ENCODE assay signal across 1 cellular context in the genomic region with DNA sequence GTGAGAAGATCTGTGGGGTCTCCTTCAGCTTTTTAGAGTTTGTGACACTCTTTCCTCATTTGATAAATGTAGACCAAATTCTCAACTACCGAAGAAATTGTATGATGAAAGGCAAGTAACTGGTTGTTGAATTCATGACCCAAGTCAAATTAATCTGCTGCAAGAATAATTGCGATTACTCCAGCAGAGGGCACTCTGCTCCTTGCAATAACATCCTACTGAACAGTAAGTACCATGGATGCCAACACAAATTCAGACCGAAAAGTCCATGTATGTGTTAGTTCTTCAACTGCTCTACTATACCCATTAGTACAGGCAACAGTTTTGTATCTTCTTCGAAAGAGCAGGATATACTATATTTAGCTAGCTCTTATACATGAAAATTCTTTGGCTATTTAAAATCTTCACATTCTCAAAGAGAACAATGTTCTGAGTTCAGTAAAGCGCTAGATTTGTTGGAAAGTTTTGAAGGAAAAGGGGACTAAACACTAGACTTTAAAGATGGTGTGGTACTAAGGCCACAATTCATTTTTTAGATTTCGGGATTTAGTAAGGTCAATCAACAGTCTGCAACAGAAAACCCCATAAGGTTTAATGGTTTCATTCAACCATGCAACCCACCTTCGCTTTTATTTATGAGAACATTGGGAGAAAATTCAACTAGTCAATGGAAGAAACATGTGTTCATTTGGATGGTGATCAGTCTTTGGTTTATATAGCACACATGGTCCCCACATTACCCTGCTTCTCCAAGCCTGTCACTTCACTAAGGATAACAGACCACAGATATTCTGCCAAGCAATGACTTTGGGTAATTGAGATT.
TF ChIP-seq lines count a peak whose summit lies in the region.

No MANE protein-coding gene starts in this region.

TF ChIP-seq in K562, 482 proteins besides CTCF, POLR2A, EP300 and RAD21 (continued from another document):
- TF ChIP-seq, protein P1, sequence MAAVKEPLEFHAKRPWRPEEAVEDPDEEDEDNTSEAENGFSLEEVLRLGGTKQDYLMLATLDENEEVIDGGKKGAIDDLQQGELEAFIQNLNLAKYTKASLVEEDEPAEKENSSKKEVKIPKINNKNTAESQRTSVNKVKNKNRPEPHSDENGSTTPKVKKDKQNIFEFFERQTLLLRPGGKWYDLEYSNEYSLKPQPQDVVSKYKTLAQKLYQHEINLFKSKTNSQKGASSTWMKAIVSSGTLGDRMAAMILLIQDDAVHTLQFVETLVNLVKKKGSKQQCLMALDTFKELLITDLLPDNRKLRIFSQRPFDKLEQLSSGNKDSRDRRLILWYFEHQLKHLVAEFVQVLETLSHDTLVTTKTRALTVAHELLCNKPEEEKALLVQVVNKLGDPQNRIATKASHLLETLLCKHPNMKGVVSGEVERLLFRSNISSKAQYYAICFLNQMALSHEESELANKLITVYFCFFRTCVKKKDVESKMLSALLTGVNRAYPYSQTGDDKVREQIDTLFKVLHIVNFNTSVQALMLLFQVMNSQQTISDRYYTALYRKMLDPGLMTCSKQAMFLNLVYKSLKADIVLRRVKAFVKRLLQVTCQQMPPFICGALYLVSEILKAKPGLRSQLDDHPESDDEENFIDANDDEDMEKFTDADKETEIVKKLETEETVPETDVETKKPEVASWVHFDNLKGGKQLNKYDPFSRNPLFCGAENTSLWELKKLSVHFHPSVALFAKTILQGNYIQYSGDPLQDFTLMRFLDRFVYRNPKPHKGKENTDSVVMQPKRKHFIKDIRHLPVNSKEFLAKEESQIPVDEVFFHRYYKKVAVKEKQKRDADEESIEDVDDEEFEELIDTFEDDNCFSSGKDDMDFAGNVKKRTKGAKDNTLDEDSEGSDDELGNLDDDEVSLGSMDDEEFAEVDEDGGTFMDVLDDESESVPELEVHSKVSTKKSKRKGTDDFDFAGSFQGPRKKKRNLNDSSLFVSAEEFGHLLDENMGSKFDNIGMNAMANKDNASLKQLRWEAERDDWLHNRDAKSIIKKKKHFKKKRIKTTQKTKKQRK (IDR thresholded peaks at IDR 0.05; ENCODE audit: borderline replicate concordance, low read depth, low read length), result no peak
- no peak for TF ChIP-seq MTA3 (IDR thresholded peaks at IDR 0.05; ENCODE audit: borderline replicate concordance)
- TF ChIP-seq NFRKB (IDR thresholded peaks at IDR 0.05; ENCODE audit: low read depth), result no peak
- TF ChIP-seq, protein P2, sequence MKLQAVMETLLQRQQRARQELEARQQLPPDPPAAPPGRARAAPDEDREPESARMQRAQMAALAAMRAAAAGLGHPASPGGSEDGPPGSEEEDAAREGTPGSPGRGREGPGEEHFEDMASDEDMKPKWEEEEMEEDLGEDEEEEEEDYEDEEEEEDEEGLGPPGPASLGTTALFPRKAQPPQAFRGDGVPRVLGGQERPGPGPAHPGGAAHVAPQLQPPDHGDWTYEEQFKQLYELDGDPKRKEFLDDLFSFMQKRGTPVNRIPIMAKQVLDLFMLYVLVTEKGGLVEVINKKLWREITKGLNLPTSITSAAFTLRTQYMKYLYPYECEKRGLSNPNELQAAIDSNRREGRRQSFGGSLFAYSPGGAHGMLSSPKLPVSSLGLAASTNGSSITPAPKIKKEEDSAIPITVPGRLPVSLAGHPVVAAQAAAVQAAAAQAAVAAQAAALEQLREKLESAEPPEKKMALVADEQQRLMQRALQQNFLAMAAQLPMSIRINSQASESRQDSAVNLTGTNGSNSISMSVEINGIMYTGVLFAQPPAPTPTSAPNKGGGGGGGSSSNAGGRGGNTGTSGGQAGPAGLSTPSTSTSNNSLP (IDR thresholded peaks at IDR 0.05; ENCODE audit: borderline replicate concordance, low read depth, low read length), result peak; percentile 56; the same call in 1 of the 2 replicates
- TF ChIP-seq PTBP1 (IDR thresholded peaks at IDR 0.05; ENCODE audit: low read depth, low read length), result no peak
- no peak for TF ChIP-seq BACH1 (tag; IDR thresholded peaks at IDR 0.05)
- no peak for TF ChIP-seq ZNF79 (CRISPR knock-in tag; IDR thresholded peaks at IDR 0.05; ENCODE audit: low read depth)
- TF ChIP-seq MCM3 (IDR thresholded peaks at IDR 0.05), result no peak
